ENCODE assay signal across 1 cellular context in the genomic region with DNA sequence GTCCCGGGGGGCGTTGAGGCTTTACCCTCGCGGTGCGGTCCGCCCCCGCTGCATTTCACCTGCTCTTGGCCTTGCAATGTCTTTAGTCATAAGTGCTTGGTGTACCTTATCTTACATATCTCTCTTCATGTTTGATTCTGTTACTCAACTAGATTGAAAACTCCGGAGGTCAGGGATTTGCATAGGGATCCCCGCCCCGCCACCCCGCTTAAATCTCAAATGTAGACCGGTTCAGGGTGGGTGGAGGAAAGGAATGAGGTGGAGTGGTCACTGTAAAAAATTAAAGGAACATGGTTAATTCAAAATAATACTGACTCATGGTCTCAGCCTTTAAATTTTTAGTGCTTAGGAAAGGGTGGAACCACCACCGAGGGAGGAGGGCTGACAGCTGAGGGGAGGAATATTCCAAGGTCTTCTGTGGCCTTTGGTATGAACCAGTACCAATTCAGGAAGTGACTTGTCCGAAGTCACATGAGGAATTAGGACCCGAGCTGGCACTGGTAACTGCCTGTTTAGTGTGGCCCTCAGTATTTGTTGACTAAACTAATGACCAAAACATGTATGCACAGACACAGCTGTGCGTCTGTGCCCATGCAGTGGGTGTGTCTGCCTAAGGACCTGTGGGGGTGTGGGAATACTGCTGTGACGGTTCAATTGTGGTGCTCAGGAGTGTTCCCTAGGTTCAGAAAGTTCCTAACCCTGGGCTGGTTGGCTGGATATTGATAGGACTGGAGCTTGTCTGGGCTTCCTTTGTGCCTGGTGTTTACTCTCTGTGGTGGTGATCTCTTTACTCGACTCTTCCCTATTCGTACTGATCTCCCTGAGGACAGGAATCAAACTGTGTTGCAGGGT.
TF ChIP-seq lines count a peak whose summit lies in the region.

No MANE protein-coding gene starts in this region.

TF ChIP-seq in GM23338, 12 proteins besides CTCF, POLR2A, EP300 and RAD21 (continued from another document):
- TF ChIP-seq, protein P1, sequence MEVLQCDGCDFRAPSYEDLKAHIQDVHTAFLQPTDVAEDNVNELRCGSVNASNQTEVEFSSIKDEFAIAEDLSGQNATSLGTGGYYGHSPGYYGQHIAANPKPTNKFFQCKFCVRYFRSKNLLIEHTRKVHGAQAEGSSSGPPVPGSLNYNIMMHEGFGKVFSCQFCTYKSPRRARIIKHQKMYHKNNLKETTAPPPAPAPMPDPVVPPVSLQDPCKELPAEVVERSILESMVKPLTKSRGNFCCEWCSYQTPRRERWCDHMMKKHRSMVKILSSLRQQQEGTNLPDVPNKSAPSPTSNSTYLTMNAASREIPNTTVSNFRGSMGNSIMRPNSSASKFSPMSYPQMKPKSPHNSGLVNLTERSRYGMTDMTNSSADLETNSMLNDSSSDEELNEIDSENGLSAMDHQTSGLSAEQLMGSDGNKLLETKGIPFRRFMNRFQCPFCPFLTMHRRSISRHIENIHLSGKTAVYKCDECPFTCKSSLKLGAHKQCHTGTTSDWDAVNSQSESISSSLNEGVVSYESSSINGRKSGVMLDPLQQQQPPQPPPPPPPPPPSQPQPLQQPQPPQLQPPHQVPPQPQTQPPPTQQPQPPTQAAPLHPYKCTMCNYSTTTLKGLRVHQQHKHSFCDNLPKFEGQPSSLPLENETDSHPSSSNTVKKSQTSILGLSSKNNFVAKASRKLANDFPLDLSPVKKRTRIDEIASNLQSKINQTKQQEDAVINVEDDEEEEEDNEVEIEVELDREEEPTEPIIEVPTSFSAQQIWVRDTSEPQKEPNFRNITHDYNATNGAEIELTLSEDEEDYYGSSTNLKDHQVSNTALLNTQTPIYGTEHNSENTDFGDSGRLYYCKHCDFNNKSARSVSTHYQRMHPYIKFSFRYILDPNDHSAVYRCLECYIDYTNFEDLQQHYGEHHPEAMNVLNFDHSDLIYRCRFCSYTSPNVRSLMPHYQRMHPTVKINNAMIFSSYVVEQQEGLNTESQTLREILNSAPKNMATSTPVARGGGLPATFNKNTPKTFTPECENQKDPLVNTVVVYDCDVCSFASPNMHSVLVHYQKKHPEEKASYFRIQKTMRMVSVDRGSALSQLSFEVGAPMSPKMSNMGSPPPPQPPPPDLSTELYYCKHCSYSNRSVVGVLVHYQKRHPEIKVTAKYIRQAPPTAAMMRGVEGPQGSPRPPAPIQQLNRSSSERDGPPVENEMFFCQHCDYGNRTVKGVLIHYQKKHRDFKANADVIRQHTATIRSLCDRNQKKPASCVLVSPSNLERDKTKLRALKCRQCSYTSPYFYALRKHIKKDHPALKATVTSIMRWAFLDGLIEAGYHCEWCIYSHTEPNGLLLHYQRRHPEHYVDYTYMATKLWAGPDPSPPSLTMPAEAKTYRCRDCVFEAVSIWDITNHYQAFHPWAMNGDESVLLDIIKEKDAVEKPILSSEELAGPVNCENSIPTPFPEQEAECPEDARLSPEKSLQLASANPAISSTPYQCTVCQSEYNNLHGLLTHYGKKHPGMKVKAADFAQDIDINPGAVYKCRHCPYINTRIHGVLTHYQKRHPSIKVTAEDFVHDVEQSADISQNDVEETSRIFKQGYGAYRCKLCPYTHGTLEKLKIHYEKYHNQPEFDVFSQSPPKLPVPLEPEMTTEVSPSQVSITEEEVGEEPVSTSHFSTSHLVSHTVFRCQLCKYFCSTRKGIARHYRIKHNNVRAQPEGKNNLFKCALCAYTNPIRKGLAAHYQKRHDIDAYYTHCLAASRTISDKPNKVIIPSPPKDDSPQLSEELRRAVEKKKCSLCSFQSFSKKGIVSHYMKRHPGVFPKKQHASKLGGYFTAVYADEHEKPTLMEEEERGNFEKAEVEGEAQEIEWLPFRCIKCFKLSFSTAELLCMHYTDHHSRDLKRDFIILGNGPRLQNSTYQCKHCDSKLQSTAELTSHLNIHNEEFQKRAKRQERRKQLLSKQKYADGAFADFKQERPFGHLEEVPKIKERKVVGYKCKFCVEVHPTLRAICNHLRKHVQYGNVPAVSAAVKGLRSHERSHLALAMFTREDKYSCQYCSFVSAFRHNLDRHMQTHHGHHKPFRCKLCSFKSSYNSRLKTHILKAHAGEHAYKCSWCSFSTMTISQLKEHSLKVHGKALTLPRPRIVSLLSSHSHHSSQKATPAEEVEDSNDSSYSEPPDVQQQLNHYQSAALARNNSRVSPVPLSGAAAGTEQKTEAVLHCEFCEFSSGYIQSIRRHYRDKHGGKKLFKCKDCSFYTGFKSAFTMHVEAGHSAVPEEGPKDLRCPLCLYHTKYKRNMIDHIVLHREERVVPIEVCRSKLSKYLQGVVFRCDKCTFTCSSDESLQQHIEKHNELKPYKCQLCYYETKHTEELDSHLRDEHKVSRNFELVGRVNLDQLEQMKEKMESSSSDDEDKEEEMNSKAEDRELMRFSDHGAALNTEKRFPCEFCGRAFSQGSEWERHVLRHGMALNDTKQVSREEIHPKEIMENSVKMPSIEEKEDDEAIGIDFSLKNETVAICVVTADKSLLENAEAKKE (CRISPR knock-in tag; IDR thresholded peaks at IDR 0.05): no peak
- TF ChIP-seq ZNF114 (CRISPR knock-in tag; IDR thresholded peaks at IDR 0.05) (no peak), EZH2 (IDR thresholded peaks at IDR 0.05; ENCODE audit: low read depth, unreplicated experiment) (no peak), ZNF331 (CRISPR knock-in tag; IDR thresholded peaks at IDR 0.05; ENCODE audit: low read depth) (no peak), POLR2AphosphoS5 (IDR thresholded peaks at IDR 0.05; ENCODE audit: low read depth) (no peak), STAT1 (IDR thresholded peaks at IDR 0.05; ENCODE audit: unreplicated experiment) (no peak), JUNB (IDR thresholded peaks at IDR 0.05; ENCODE audit: unreplicated experiment) (no peak), CREB1 (CRISPR knock-in tag; IDR thresholded peaks at IDR 0.05; ENCODE audit: low read depth) (no peak), EZH2phosphoT487 (IDR thresholded peaks at IDR 0.05; ENCODE audit: unreplicated experiment) (no peak)
- TF ChIP-seq, protein P2, sequence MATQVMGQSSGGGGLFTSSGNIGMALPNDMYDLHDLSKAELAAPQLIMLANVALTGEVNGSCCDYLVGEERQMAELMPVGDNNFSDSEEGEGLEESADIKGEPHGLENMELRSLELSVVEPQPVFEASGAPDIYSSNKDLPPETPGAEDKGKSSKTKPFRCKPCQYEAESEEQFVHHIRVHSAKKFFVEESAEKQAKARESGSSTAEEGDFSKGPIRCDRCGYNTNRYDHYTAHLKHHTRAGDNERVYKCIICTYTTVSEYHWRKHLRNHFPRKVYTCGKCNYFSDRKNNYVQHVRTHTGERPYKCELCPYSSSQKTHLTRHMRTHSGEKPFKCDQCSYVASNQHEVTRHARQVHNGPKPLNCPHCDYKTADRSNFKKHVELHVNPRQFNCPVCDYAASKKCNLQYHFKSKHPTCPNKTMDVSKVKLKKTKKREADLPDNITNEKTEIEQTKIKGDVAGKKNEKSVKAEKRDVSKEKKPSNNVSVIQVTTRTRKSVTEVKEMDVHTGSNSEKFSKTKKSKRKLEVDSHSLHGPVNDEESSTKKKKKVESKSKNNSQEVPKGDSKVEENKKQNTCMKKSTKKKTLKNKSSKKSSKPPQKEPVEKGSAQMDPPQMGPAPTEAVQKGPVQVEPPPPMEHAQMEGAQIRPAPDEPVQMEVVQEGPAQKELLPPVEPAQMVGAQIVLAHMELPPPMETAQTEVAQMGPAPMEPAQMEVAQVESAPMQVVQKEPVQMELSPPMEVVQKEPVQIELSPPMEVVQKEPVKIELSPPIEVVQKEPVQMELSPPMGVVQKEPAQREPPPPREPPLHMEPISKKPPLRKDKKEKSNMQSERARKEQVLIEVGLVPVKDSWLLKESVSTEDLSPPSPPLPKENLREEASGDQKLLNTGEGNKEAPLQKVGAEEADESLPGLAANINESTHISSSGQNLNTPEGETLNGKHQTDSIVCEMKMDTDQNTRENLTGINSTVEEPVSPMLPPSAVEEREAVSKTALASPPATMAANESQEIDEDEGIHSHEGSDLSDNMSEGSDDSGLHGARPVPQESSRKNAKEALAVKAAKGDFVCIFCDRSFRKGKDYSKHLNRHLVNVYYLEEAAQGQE (IDR thresholded peaks at IDR 0.05; ENCODE audit: unreplicated experiment): no peak
